22 cellular contexts compared by ENCODE assay signal in genomic region chr21:16473965-16474364, GRCh38.
DNase-seq lines count a peak whose midpoint lies in the region; ATAC-seq, FAIRE-seq and TF ChIP-seq lines count a peak whose summit lies in the region.
"Had no signal": no experiment of that assay in that cellular context is flagged by ENCODE, and none has a peak within 500 bp of the region (broad histone marks: within the 10 kb centered on the region; RNA-seq: fewer than 3 reads in every experiment).

No MANE protein-coding gene starts in this region.

- H3K4me3 ChIP-seq in astrocyte (ENCODE audit: insufficient read depth, low read depth, low read length) (no peak overlapping the region), osteoblast (ENCODE audit: insufficient read depth, low read length) (no peak overlapping the region), A673 (ENCODE audit: low read depth, low read length, poor library complexity, severe bottlenecking) (no peak overlapping the region)
- H3K4me3 ChIP-seq in CD4-positive, alpha-beta memory T cell (ENCODE audit: low read length in 2 of 2) = no peak overlapping the region

- no TSS peak for BruUV-seq in A673 (replicated peaks; lab: Mats Ljungman, UMichigan)

- no peaks in the 10 kb centered on the region for H3K36me3 Mint-ChIP-seq in astrocyte (ENCODE audit: low read depth, unreplicated experiment)
- H3K36me3 Mint-ChIP-seq in CD4-positive, alpha-beta memory T cell = no peaks in the 10 kb centered on the region
- H3K36me3 Mint-ChIP-seq: CD8-positive, alpha-beta T cell; WTC11 had no signal

- H3K9me3 Mint-ChIP-seq in astrocyte (ENCODE audit: unreplicated experiment) = no peaks in the 10 kb centered on the region
- H3K9me3 Mint-ChIP-seq in CD4-positive, alpha-beta memory T cell = peaks cover 2 to 11% (median 6%) of the 10 kb centered on the region in 8 donors
- H3K9me3 Mint-ChIP-seq: type B pancreatic cell had no signal

- POLR2A ChIA-PET in A673 (lab: Charles Lee; ENCODE audit: low non-redundant PET) = no interaction called here
- POLR2A ChIA-PET in CD4-positive, alpha-beta memory T cell (lab: Charles Lee; ENCODE audit: partially characterized antibody) = no interaction called here

- no peak for ATAC-seq in left colon
- ATAC-seq: CD8-positive, alpha-beta T cell; WTC11 had no signal

- no peak overlapping the region for H3K4me3 Mint-ChIP-seq in astrocyte (ENCODE audit: unreplicated experiment)
- H3K4me3 Mint-ChIP-seq in CD4-positive, alpha-beta memory T cell = no peak overlapping the region
- H3K4me3 Mint-ChIP-seq: CD8-positive, alpha-beta T cell; type B pancreatic cell; WTC11 had no signal

- H3K9ac ChIP-seq in astrocyte (ENCODE audit: low read length) = no peak overlapping the region

- H3K4me1 ChIP-seq in astrocyte (ENCODE audit: insufficient read depth, low read length) (no peaks in the 10 kb centered on the region), osteoblast (ENCODE audit: insufficient read depth, low read length) (peaks cover 10% of the 10 kb centered on the region), A673 (ENCODE audit: insufficient read depth, low read length, poor library complexity, severe bottlenecking) (no peaks in the 10 kb centered on the region)
- no peaks in the 10 kb centered on the region for H3K4me1 ChIP-seq in CD4-positive, alpha-beta memory T cell (ENCODE audit: insufficient read depth, low read length)

- H3K27me3 ChIP-seq in astrocyte (ENCODE audit: insufficient read depth, low read length) (no peaks in the 10 kb centered on the region), osteoblast (ENCODE audit: insufficient read depth, low read length) (no peaks in the 10 kb centered on the region), A673 (replicated peaks; ENCODE audit: insufficient read depth, low read depth, low read length, poor library complexity) (no peaks in the 10 kb centered on the region)
- no peaks in the 10 kb centered on the region for H3K27me3 ChIP-seq in CD4-positive, alpha-beta memory T cell (ENCODE audit: insufficient read depth, low read length)
- H3K27me3 ChIP-seq: neutrophil had no signal

- H3K9me3 ChIP-seq in astrocyte (ENCODE audit: insufficient read depth, low read depth, low read length) (no peaks in the 10 kb centered on the region), osteoblast (ENCODE audit: low read depth, low read length) (no peaks in the 10 kb centered on the region), A673 (ENCODE audit: low read depth, low read length, poor library complexity, severe bottlenecking) (peaks cover 3% of the 10 kb centered on the region)
- H3K9me3 ChIP-seq in CD4-positive, alpha-beta memory T cell (ENCODE audit: control insufficient read depth in 1 of 2, low read length in 2 of 2) = no peaks in the 10 kb centered on the region
- H3K9me3 ChIP-seq: neutrophil had no signal

- H3K79me2 ChIP-seq in astrocyte (ENCODE audit: insufficient read depth, low read length) (peaks cover 26% of the 10 kb centered on the region), osteoblast (ENCODE audit: insufficient read depth, low read length) (no peaks in the 10 kb centered on the region)

- TF ChIP-seq CTCF in astrocyte (IDR thresholded peaks at IDR 0.05; ENCODE audit: insufficient read depth, low read depth, low read length) = no peak
- TF ChIP-seq CTCF in osteoblast (IDR thresholded peaks at IDR 0.05; ENCODE audit: extremely low read depth, low read depth, low read length) = no peak
- no peak for TF ChIP-seq CTCF in A673 (conservative IDR thresholded peaks at IDR 0.05; ENCODE audit: low read depth, low read length)

- peaks cover 13% of the 10 kb centered on the region for H4K20me1 ChIP-seq in astrocyte (ENCODE audit: insufficient read depth, low read length)
- no peaks in the 10 kb centered on the region for H4K20me1 ChIP-seq in osteoblast (ENCODE audit: insufficient read depth, low read length)

- no peaks in the 10 kb centered on the region for H3K4me1 Mint-ChIP-seq in astrocyte (ENCODE audit: low read depth, unreplicated experiment)
- no peaks in the 10 kb centered on the region for H3K4me1 Mint-ChIP-seq in CD4-positive, alpha-beta memory T cell
- H3K4me1 Mint-ChIP-seq: WTC11 had no signal

- intact Hi-C loops in left colon (cut with DNase I, micrococcal nuclease) = no loop called here
- intact Hi-C loops in A673 (cut with micrococcal nuclease; ENCODE audit: unreplicated experiment) = no loop called here
- intact Hi-C loops in CD4-positive, alpha-beta memory T cell (cut with micrococcal nuclease) = no loop called here

- no peaks in the 10 kb centered on the region for H3K36me3 ChIP-seq in astrocyte (ENCODE audit: insufficient read depth, low read length)
- H3K36me3 ChIP-seq in osteoblast (ENCODE audit: insufficient read depth, low read length) = no peaks in the 10 kb centered on the region
- H3K36me3 ChIP-seq in A673 (ENCODE audit: insufficient read depth, low read length, poor library complexity, severe bottlenecking) = no peaks in the 10 kb centered on the region
- H3K36me3 ChIP-seq in CD4-positive, alpha-beta memory T cell (ENCODE audit: insufficient read depth, low read length) = no peaks in the 10 kb centered on the region
- H3K36me3 ChIP-seq: neutrophil had no signal

- FAIRE-seq in GM12892 (lab: Jason Lieb, UNC) (peak; percentile 14), astrocyte (lab: Jason Lieb, UNC) (no peak)
- FAIRE-seq: endometrium had no signal

- no peaks in the 10 kb centered on the region for H3K27me3 Mint-ChIP-seq in astrocyte (ENCODE audit: low read depth, unreplicated experiment)
- no peaks in the 10 kb centered on the region for H3K27me3 Mint-ChIP-seq in CD4-positive, alpha-beta memory T cell
- H3K27me3 Mint-ChIP-seq: type B pancreatic cell had no signal

- TF ChIP-seq POLR2A in GM12892 (IDR thresholded peaks at IDR 0.05; ENCODE audit: low read depth, low read length) = no peak

- no peak overlapping the region for H3K27ac Mint-ChIP-seq in astrocyte (ENCODE audit: unreplicated experiment)
- H3K27ac Mint-ChIP-seq in CD4-positive, alpha-beta memory T cell = no peak overlapping the region
- H3K27ac Mint-ChIP-seq: CD8-positive, alpha-beta T cell; type B pancreatic cell; WTC11 had no signal

- DNase-seq in GM12892 (ENCODE audit: insufficient read length) = no peak
- DNase-seq in astrocyte (ENCODE audit: low read depth) = peak; percentile 86
- peak; percentile 38 for DNase-seq in globus pallidus (ENCODE audit: low spot score)
- DNase-seq in osteoblast (ENCODE audit: insufficient read length, low spot score, missing footprints) = no peak
- no peak for DNase-seq in left colon
- no peak for DNase-seq in A673 (ENCODE audit: low spot score)
- DNase-seq in CD4-positive, alpha-beta memory T cell = no peak
- no peak for DNase-seq in NAMALWA (ENCODE audit: low spot score)
- DNase-seq: activated naive CD4-positive, alpha-beta T cell; caudate nucleus; CD8-positive, alpha-beta T cell; GOT3; midbrain; MM.1S; NCI-H1930; NCI-H510A treated with DMSO at 0.1 percent for 48 hours; stimulated activated CD4-positive, alpha-beta T cell treated with anti-CD3 and anti-CD28 coated beads, Interleukin-4, amount 100 ng/mL, for 24 hours; SW 1271 had no signal

- H3K4me2 ChIP-seq in astrocyte (ENCODE audit: low read length) (peak overlapping the region; percentile 10), osteoblast (ENCODE audit: insufficient read depth, low read length) (peak overlapping the region; percentile 14)

- no peak overlapping the region for H3K27ac ChIP-seq in astrocyte (ENCODE audit: low read depth, low read length)
- H3K27ac ChIP-seq in osteoblast (ENCODE audit: low read depth, low read length) = peak overlapping the region; percentile 8
- no peak overlapping the region for H3K27ac ChIP-seq in A673 (ENCODE audit: low read depth, low read length, poor library complexity, severe bottlenecking)
- no peak overlapping the region for H3K27ac ChIP-seq in CD4-positive, alpha-beta memory T cell (ENCODE audit: low read depth, low read length)
- H3K27ac ChIP-seq: neutrophil had no signal

- H2AFZ ChIP-seq in astrocyte (ENCODE audit: low read depth, low read length) = no peak overlapping the region
- no peak overlapping the region for H2AFZ ChIP-seq in osteoblast (ENCODE audit: low read length)

- CTCF ChIA-PET in A673 (lab: Charles Lee) = no interaction called here
- CTCF ChIA-PET in CD4-positive, alpha-beta memory T cell (lab: Charles Lee; ENCODE audit: partially characterized antibody) = no interaction called here

Comparison
In these comparisons a context has a peak if more than half of its experiments do, and no peak if none do; other contexts are left out.
1. DNase-seq: peak in astrocyte (single experiment) and globus pallidus (single experiment); none in GM12892 (single experiment), osteoblast (single experiment), left colon (0 of 2), A673 (single experiment), CD4-positive, alpha-beta memory T cell (0 of 5) and NAMALWA (single experiment).